In genomic region chr19:48445256-48445605, GRCh38 we compare ENCODE assay signal across 8 cellular contexts. TPM values are rescaled to one million over a fixed set of nuclear protein-coding genes. Genes with fewer than 3 reads are reported as not detected.
DNase-seq lines count a peak whose midpoint lies in the region; ATAC-seq and TF ChIP-seq lines count a peak whose summit lies in the region.

No MANE protein-coding gene starts in this region.

- H3K27me3 Mint-ChIP-seq in activated T-cell treated with anti-CD3 and anti-CD28 coated beads, Interleukin-2, amount 50 U/mL, for 24 hours: peaks cover 24% of the 10 kb centered on the region
- H3K27me3 Mint-ChIP-seq in neural progenitor cell (ENCODE audit: insufficient read depth, low read depth): peaks cover 2% of the 10 kb centered on the region

- peak overlapping the region; percentile 93 for H3K4me3 Mint-ChIP-seq in activated T-cell treated with anti-CD3 and anti-CD28 coated beads, Interleukin-2, amount 50 U/mL, for 24 hours
- peak overlapping the region; percentile 90 for H3K4me3 Mint-ChIP-seq in neural progenitor cell

- no peaks in the 10 kb centered on the region for H3K9me3 Mint-ChIP-seq in activated T-cell treated with anti-CD3 and anti-CD28 coated beads, Interleukin-2, amount 50 U/mL, for 24 hours
- peaks cover 6% of the 10 kb centered on the region for H3K9me3 Mint-ChIP-seq in neural progenitor cell

- H3F3A ChIP-seq in neural progenitor cell (ENCODE audit: low read depth): peaks cover 22% of the 10 kb centered on the region

- H2AFZ ChIP-seq in neural progenitor cell (replicated peaks): peak overlapping the region; percentile 94

- H3K27ac Mint-ChIP-seq in activated T-cell treated with anti-CD3 and anti-CD28 coated beads, Interleukin-2, amount 50 U/mL, for 24 hours: peak overlapping the region; percentile 96
- peak overlapping the region; percentile 98 for H3K27ac Mint-ChIP-seq in neural progenitor cell

- H3K9me3 ChIP-seq in neural progenitor cell (ENCODE audit: low read depth): no peaks in the 10 kb centered on the region

- H3K27me3 ChIP-seq in neural progenitor cell: peaks cover 37% of the 10 kb centered on the region

- H3K79me2 ChIP-seq in neural progenitor cell (ENCODE audit: low read depth): peaks cover 18% of the 10 kb centered on the region

- in situ Hi-C loops in ACHN (cut with HindIII; ENCODE audit: low pct_ligation_motif_present, low pct_unique_long_range_greater_than_20kb, low sequenced_read_pairs): no loop called here

- no peak overlapping the region for H3K9ac ChIP-seq in neural progenitor cell

- peak overlapping the region; percentile 98 for H3K4me2 ChIP-seq in neural progenitor cell

- H3K4me1 ChIP-seq in neural progenitor cell: peaks cover 11% of the 10 kb centered on the region

- peak; percentile 82 for DNase-seq in ACHN
- DNase-seq in NCI-H2196 treated with DMSO at 0.1 percent for 48 hours (lab: John Stamatoyannopoulos, UW; ENCODE audit: unreplicated experiment): peak; percentile 88
- DNase-seq in activated T-cell treated with anti-CD3 and anti-CD28 coated beads, Interleukin-2, amount 50 U/mL, for 24 hours: peak; percentile 43
- DNase-seq in fibroblast of the conjunctiva (ENCODE audit: low read depth): peak; percentile 89
- peak; percentile 83 for DNase-seq in neural progenitor cell (ENCODE audit: low spot score)
- DNase-seq in middle frontal gyrus (ENCODE audit: extremely low spot score, low spot score): no peak

- TF ChIP-seq CTCF in GM12873 (IDR thresholded peaks at IDR 0.05; ENCODE audit: insufficient read depth, low read depth, low read length, missing control alignments) (peak; percentile 44), neural progenitor cell (IDR thresholded peaks at IDR 0.05) (peak; percentile 59)

- H3K4me1 Mint-ChIP-seq in activated T-cell treated with anti-CD3 and anti-CD28 coated beads, Interleukin-2, amount 50 U/mL, for 24 hours (ENCODE audit: low read depth): peaks cover 39% of the 10 kb centered on the region
- H3K4me1 Mint-ChIP-seq in neural progenitor cell: peaks cover 15% of the 10 kb centered on the region

- ATAC-seq in HG03039 (IDR thresholded peaks at IDR 0.05; ENCODE audit: unreplicated experiment): peak; percentile 11

- H3K36me3 ChIP-seq in neural progenitor cell: peaks cover 5% of the 10 kb centered on the region

- H3K27ac ChIP-seq in neural progenitor cell: no peak overlapping the region

- peak overlapping the region; percentile 89 for H3K4me3 ChIP-seq in neural progenitor cell

- H3K36me3 Mint-ChIP-seq in activated T-cell treated with anti-CD3 and anti-CD28 coated beads, Interleukin-2, amount 50 U/mL, for 24 hours (ENCODE audit: low read depth): peaks cover 46% of the 10 kb centered on the region
- peaks cover 14% of the 10 kb centered on the region for H3K36me3 Mint-ChIP-seq in neural progenitor cell

- no peaks in the 10 kb centered on the region for H4K20me1 ChIP-seq in neural progenitor cell (ENCODE audit: low read depth)

RNA-seq across cellular contexts. Expression of gene GRWD1, which starts 0.6 kb away (rescaled TPM):
- 10.6 and 31.5 TPM in 2 replicates for total RNA-seq in neural progenitor cell (ENCODE audit: low replicate concordance)

RNA-seq across cellular contexts. Expression of gene KCNJ14, which starts 10.1 kb away (rescaled TPM):
- total RNA-seq in neural progenitor cell (ENCODE audit: low replicate concordance): 0.69 and 0.74 TPM in 2 replicates

RNA-seq across cellular contexts. Expression of gene CYTH2, which starts 23.9 kb away (rescaled TPM):
- 50.3 and 107 TPM in 2 replicates for total RNA-seq in neural progenitor cell (ENCODE audit: low replicate concordance)

RNA-seq across cellular contexts. Expression of gene GRIN2D, which starts 51.8 kb away (rescaled TPM):
- total RNA-seq in neural progenitor cell (ENCODE audit: low replicate concordance): 0.28 and 0.45 TPM in 2 replicates

RNA-seq across cellular contexts. Expression of gene KDELR1, which starts 53.9 kb away (rescaled TPM):
- total RNA-seq in neural progenitor cell (ENCODE audit: low replicate concordance): 106 and 161 TPM in 2 replicates
